ENCODE assay signal across 17 cellular contexts in the genomic region with DNA sequence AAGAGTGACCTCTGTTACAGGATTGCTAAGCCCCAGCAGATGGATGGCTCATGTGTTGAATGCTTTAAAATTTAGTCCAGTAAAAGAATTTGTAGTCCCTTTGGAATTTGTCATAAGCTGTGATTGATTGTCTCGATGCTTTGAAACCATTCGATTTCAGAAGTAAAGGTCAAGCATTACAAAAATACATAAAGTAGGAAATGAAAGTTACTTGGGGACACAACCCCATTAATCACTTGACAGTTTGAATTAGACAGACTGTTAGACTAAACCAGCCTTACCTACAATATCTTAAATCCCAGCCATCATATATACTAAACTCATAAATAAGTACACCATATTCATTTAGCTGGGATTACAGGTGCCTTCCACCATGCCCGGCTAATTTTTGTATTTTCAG.
"Had no signal": no experiment of that assay in that cellular context is flagged by ENCODE, and none has a peak within 500 bp of the region (broad histone marks: within the 10 kb centered on the region; RNA-seq: fewer than 3 reads in every experiment).

No MANE protein-coding gene starts in this region.

- ATAC-seq: effector memory CD8-positive, alpha-beta T cell; gastroesophageal sphincter; left ventricle myocardium superior had no signal

- H2AFZ ChIP-seq: hepatocyte, neural progenitor cell, parathyroid adenoma had no signal

- H3K4me2 ChIP-seq: hepatocyte, neural progenitor cell had no signal

- H3K27me3 ChIP-seq: gastroesophageal sphincter, hepatocyte, neural progenitor cell, thyroid gland, uterus had no signal

- H3K9me3 Mint-ChIP-seq: activated naive CD4-positive, alpha-beta T cell treated with anti-CD3 and anti-CD28 coated beads, Interleukin-2, amount 50 U/mL, for 72 hours; dendritic cell treated with granulocyte-macrophage colony-stimulating factor and Interleukin-4, amounts not matched to agents 40 ng/mL and 50 ng/mL, for 4 days; effector memory CD8-positive, alpha-beta T cell; neural progenitor cell had no signal

- H3K27ac Mint-ChIP-seq: activated naive CD4-positive, alpha-beta T cell treated with anti-CD3 and anti-CD28 coated beads, Interleukin-2, amount 50 U/mL, for 72 hours; dendritic cell treated with granulocyte-macrophage colony-stimulating factor and Interleukin-4, amounts not matched to agents 40 ng/mL and 50 ng/mL, for 4 days; neural progenitor cell had no signal

- H3K36me3 ChIP-seq: thyroid gland, uterus had no signal

- H3K4me1 ChIP-seq: uterus had no signal

- DNase-seq: anterior cingulate cortex; cerebellar nuclear complex; effector memory CD8-positive, alpha-beta T cell; left ventricle myocardium superior; mesendoderm; retina; stimulated activated CD4-positive, alpha-beta T cell treated with anti-CD3 and anti-CD28 coated beads, Interleukin-4, amount 100 ng/mL, for 1 hour; stimulated activated CD8-positive, alpha-beta memory T cell treated with anti-CD3 and anti-CD28 coated beads, Interleukin-4, amount 100 ng/mL, for 48 hours; thyroid gland; uterus had no signal

- H3K9me3 ChIP-seq: gastroesophageal sphincter, thyroid gland, uterus had no signal

- H3K4me3 Mint-ChIP-seq: dendritic cell treated with granulocyte-macrophage colony-stimulating factor and Interleukin-4, amounts not matched to agents 40 ng/mL and 50 ng/mL, for 4 days; neural progenitor cell had no signal

- H3K4me3 ChIP-seq: gastroesophageal sphincter, hepatocyte, neural progenitor cell, thyroid gland, uterus had no signal

- H3K27ac ChIP-seq: epithelial cell of prostate, gastroesophageal sphincter, hepatocyte, neural progenitor cell, parathyroid adenoma, thyroid gland, uterus had no signal

- H3K27me3 Mint-ChIP-seq: dendritic cell treated with granulocyte-macrophage colony-stimulating factor and Interleukin-4, amounts not matched to agents 40 ng/mL and 50 ng/mL, for 4 days; effector memory CD8-positive, alpha-beta T cell had no signal
